In the genomic region with DNA sequence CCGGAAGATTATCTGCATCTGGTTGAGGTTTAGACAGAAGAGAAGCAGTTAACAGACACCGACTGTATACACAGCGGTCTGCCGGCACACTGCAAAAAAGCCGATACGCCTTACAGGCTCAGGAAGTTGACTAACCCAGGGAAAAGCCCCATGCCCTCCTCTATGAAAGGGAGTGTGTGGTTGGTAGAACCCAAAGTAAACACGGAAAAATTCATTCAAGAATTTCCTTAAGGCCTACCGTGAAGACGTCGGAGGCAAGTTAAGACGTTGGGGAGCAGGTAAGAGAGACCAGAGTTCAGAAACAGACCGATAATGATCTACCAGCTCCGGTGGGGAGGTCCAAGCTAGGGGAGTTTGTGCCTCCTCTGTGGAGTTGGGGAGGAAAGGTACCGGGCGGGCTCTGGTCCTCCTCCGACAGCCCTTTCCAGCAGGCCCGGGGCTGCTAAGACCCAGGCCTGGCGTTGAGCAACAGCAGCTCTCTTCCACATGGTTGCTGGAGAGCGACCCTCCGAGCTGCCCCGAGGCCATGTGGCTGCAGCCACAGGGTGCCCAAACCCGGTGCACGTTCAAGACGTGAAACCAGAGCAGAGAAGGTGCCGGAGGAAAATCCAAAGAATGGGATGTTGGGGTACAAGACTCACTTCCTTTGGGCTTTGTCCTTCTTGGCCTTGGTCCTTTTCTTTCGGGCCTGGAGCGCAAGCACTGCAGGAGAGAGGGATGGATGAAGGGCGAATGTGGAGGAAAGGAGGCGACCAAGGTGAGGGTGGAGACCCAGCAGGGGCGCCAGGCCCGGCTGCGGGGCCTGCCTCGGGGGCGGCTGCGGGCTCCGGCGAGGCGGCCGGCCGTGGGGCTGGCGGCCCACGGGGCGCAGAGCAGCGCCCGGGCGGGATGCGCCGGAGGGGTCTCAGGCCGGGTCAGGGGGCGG, we compare ENCODE assay signal across 8 cellular contexts. TPM values are rescaled to one million over a fixed set of nuclear protein-coding genes. Genes with fewer than 3 reads are reported as not detected.
DNase-seq lines count a peak whose midpoint lies in the region; ATAC-seq and TF ChIP-seq lines count a peak whose summit lies in the region.

No MANE protein-coding gene starts in this region.

- peaks cover 42% of the 10 kb centered on the region for H3K4me1 Mint-ChIP-seq in activated naive CD8-positive, alpha-beta T cell (ENCODE audit: low read depth)

- TF ChIP-seq POLR2A in uterus (IDR thresholded peaks at IDR 0.05): no peak

- H3K36me3 ChIP-seq in RWPE2 (ENCODE audit: low read depth) (peaks cover 30% of the 10 kb centered on the region), heart right ventricle (peaks cover 0 to 6% (median 0%) of the 10 kb centered on the region in 9 donors), uterus (no peaks in the 10 kb centered on the region)

- 3 to 4% methylated on average over 48 to 50 of the region's 50 CpGs for WGBS in heart right ventricle, 2 donors

- peak overlapping the region; percentile 100 for H3K4me3 Mint-ChIP-seq in activated naive CD8-positive, alpha-beta T cell

- H3K9me3 ChIP-seq in RWPE2 (ENCODE audit: severe bottlenecking): no peaks in the 10 kb centered on the region
- H3K9me3 ChIP-seq in heart right ventricle: no peaks in the 10 kb centered on the region
- H3K9me3 ChIP-seq in uterus: no peaks in the 10 kb centered on the region

- intact Hi-C loops in heart right ventricle (cut with DNase I): no loop called here
- intact Hi-C loops in uterus (cut with DNase I; ENCODE audit: low total_unique reads): no loop called here

- H3K27ac Mint-ChIP-seq in activated naive CD8-positive, alpha-beta T cell: peak overlapping the region; percentile 98

- DNase-seq in AG09309 (ENCODE audit: low read depth): no peak
- no peak for DNase-seq in RWPE2 (ENCODE audit: low spot score)
- peak in 1 of 2 donors; percentile 16 for DNase-seq in heart right ventricle
- peak; percentile 87 for DNase-seq in renal cortical epithelial cell (ENCODE audit: low read depth)
- DNase-seq in uterus: no peak

- no peak for TF ChIP-seq CTCF in AG09309 (IDR thresholded peaks at IDR 0.05; ENCODE audit: control insufficient read depth, insufficient read depth, low read depth, low read length, missing control alignments)
- no peak for TF ChIP-seq CTCF in RWPE2 (IDR thresholded peaks at IDR 0.05; ENCODE audit: poor library complexity, severe bottlenecking)
- TF ChIP-seq CTCF in heart right ventricle (IDR thresholded peaks at IDR 0.05): no peak
- TF ChIP-seq CTCF in uterus (IDR thresholded peaks at IDR 0.05): no peak

- no peaks in the 10 kb centered on the region for H3K9me3 Mint-ChIP-seq in activated naive CD8-positive, alpha-beta T cell (ENCODE audit: low read depth)

- H3K27me3 ChIP-seq in RWPE2 (ENCODE audit: insufficient read depth, poor library complexity, severe bottlenecking): no peaks in the 10 kb centered on the region
- no peaks in the 10 kb centered on the region for H3K27me3 ChIP-seq in heart right ventricle
- no peaks in the 10 kb centered on the region for H3K27me3 ChIP-seq in uterus

- H3K36me3 Mint-ChIP-seq in activated naive CD8-positive, alpha-beta T cell: peaks cover 18% of the 10 kb centered on the region

- peak; percentile 10 for ATAC-seq in GM18520 (IDR thresholded peaks at IDR 0.05; ENCODE audit: unreplicated experiment)
- peak; percentile 28 for ATAC-seq in HG03135 (IDR thresholded peaks at IDR 0.05; ENCODE audit: unreplicated experiment)
- ATAC-seq in RWPE2 (ENCODE audit: low read depth): peak; percentile 78
- ATAC-seq in heart right ventricle: peak in 7 of 8 donors; percentile 13 to 57 (median 37)

- H3K27ac ChIP-seq in RWPE2 (ENCODE audit: poor library complexity, severe bottlenecking) (peak overlapping the region; percentile 79), heart right ventricle (peak overlapping the region in 9 of 10 donors; percentile 49 to 92 (median 78)), uterus (peak overlapping the region; percentile 85 to 87)

- H3K4me3 ChIP-seq in AG09309 (ENCODE audit: control insufficient read depth, low read depth, low read length) (peak overlapping the region; percentile 72), RWPE2 (ENCODE audit: severe bottlenecking) (peak overlapping the region; percentile 98), heart right ventricle (peak overlapping the region; percentile 73 to 94 (median 85)), uterus (peak overlapping the region; percentile 86 to 94)

- H3K27me3 Mint-ChIP-seq in activated naive CD8-positive, alpha-beta T cell: no peaks in the 10 kb centered on the region

- H3K4me1 ChIP-seq in RWPE2 (ENCODE audit: insufficient read depth, poor library complexity, severe bottlenecking) (peaks cover 4% of the 10 kb centered on the region), heart right ventricle (peaks cover 5 to 38% (median 29%) of the 10 kb centered on the region in 9 donors), uterus (no peaks in the 10 kb centered on the region)

RNA-seq across cellular contexts. Expression of a gene that starts 0.8 kb away (rescaled TPM):
- total RNA-seq in heart right ventricle (10 to 100 TPM; 13.8 to 25.6 (median 17.8) TPM), renal cortical epithelial cell (104 and 134 TPM in 2 replicates), uterus (10 to 100 TPM; 14.3 to 76.3 (median 29.4) TPM)
- 1 to 10 TPM; 6.0 to 6.6 TPM for polyA plus RNA-seq in heart right ventricle

Comparison
In these comparisons a context has a peak if more than half of its experiments do, and no peak if none do; other contexts are left out.
1. ATAC-seq: peak in every context shown above with its lines; median percentile 78 in RWPE2; 37 in heart right ventricle; 28 in HG03135; 10 in GM18520.